1 cellular context compared by ENCODE assay signal in genomic region chr12:16555630-16556029, GRCh38.
A peak's percentile ranks its signal among the peaks of the same experiment; 100 is the strongest.
TF ChIP-seq lines count a peak whose summit lies in the region.

No MANE protein-coding gene starts in this region.

TF ChIP-seq in IMR-90, 13 proteins besides CTCF, POLR2A, EP300 and RAD21:
- no peak for TF ChIP-seq RFX5 (IDR thresholded peaks at IDR 0.05; ENCODE audit: low read depth, low read length)
- peak; percentile 86 for TF ChIP-seq CEBPB (IDR thresholded peaks at IDR 0.05; ENCODE audit: low read depth, low read length)
- TF ChIP-seq MAFK (IDR thresholded peaks at IDR 0.05; ENCODE audit: low read depth, low read length) = no peak
- no peak for TF ChIP-seq MXI1 (IDR thresholded peaks at IDR 0.05; ENCODE audit: borderline replicate concordance, low read depth, low read length)
- no peak; the same call in 1 of the 2 replicates for TF ChIP-seq BHLHE40 (IDR thresholded peaks at IDR 0.05; ENCODE audit: low read depth, low read length)
